Comparison of ENCODE assay signal across 11 cellular contexts in genomic region chr20:23270427-23270911, GRCh38.
DNase-seq lines count a peak whose midpoint lies in the region; ATAC-seq, FAIRE-seq and TF ChIP-seq lines count a peak whose summit lies in the region.
"Had no signal": no experiment of that assay in that cellular context is flagged by ENCODE, and none has a peak within 500 bp of the region (broad histone marks: within the 10 kb centered on the region; RNA-seq: fewer than 3 reads in every experiment).

No MANE protein-coding gene starts in this region.

- H3K27ac ChIP-seq in mesodermal cell (ENCODE audit: low read depth, low read length, severe bottlenecking) (peak overlapping the region; percentile 97), uterus (peak overlapping the region; percentile 49 to 53)

- intact Hi-C loops in uterus (cut with DNase I; ENCODE audit: low total_unique reads), result no loop called here

- TF ChIP-seq POLR2A in uterus (IDR thresholded peaks at IDR 0.05), result no peak

- H3K9me3 ChIP-seq in mesodermal cell (ENCODE audit: control insufficient read depth, low read length) (peaks cover 15% of the 10 kb centered on the region), uterus (no peaks in the 10 kb centered on the region)

- no peaks in the 10 kb centered on the region for H3K27me3 ChIP-seq in uterus

- no peaks in the 10 kb centered on the region for H3K4me1 Mint-ChIP-seq in HFFc6 (ENCODE audit: low read depth)

- FAIRE-seq in RCC 7860 (lab: Jason Lieb, UNC), result no peak
- FAIRE-seq: small intestine had no signal

- no peak overlapping the region for H3K27ac Mint-ChIP-seq in HFFc6

- peaks cover 26% of the 10 kb centered on the region for H3K4me1 ChIP-seq in mesodermal cell (ENCODE audit: control insufficient read depth, insufficient read depth, low read length, poor library complexity, severe bottlenecking)
- no peaks in the 10 kb centered on the region for H3K4me1 ChIP-seq in uterus

- 59 to 76% methylated on average over 8 to 10 of the region's 11 CpGs for WGBS in mesodermal cell (ENCODE audit: insufficient coverage in 2 of 2), 2 experiments

- H3K4me3 Mint-ChIP-seq in HFFc6, result no peak overlapping the region

- H3K27me3 Mint-ChIP-seq in HFFc6 (ENCODE audit: insufficient read depth), result peaks cover 3% of the 10 kb centered on the region; the same call in 1 of the 2 replicates

- TF ChIP-seq CTCF in fibroblast of mammary gland (conservative IDR thresholded peaks at IDR 0.05; ENCODE audit: control insufficient read depth, insufficient read depth, low read depth, low read length), result no peak
- no peak for TF ChIP-seq CTCF in uterus (IDR thresholded peaks at IDR 0.05)
- TF ChIP-seq CTCF in HFFc6 (IDR thresholded peaks at IDR 0.05), result no peak

- H3K36me3 ChIP-seq in mesodermal cell (ENCODE audit: control insufficient read depth, insufficient read depth, low read length) (no peaks in the 10 kb centered on the region), uterus (no peaks in the 10 kb centered on the region)

- peaks cover 4% of the 10 kb centered on the region; the same call in 1 of the 2 replicates for H3K36me3 Mint-ChIP-seq in HFFc6 (ENCODE audit: low read depth)

- no peak for ATAC-seq in HG03439 (IDR thresholded peaks at IDR 0.05; ENCODE audit: unreplicated experiment)

- H3K4me3 ChIP-seq in fibroblast of mammary gland (ENCODE audit: control insufficient read depth, low read depth, low read length) (no peak overlapping the region), mesodermal cell (ENCODE audit: extremely low read depth, insufficient read depth, low read length, poor library complexity, severe bottlenecking) (no peak overlapping the region), uterus (no peak overlapping the region)

- peak; percentile 90 for DNase-seq in RCC 7860 (ENCODE audit: low spot score)
- peak; percentile 58 for DNase-seq in fibroblast of mammary gland (ENCODE audit: low read depth)
- no peak for DNase-seq in uterus
- no peak for DNase-seq in mucosa of gallbladder (ENCODE audit: low spot score)
- no peak for DNase-seq in HFFc6
- DNase-seq: activated CD8-positive, alpha-beta memory T cell treated with anti-CD3 and anti-CD28 coated beads for 24 hours; NCI-H524; small intestine; SW 1271 had no signal

- H3K9me3 Mint-ChIP-seq in HFFc6, result peaks cover 10% of the 10 kb centered on the region

Comparison
In these comparisons a context has a peak if more than half of its experiments do, and no peak if none do; other contexts are left out.
1. DNase-seq: peak in RCC 7860 (single experiment) and fibroblast of mammary gland (single experiment); none in uterus (0 of 2), mucosa of gallbladder (single experiment) and HFFc6 (single experiment).